In the genomic region with DNA sequence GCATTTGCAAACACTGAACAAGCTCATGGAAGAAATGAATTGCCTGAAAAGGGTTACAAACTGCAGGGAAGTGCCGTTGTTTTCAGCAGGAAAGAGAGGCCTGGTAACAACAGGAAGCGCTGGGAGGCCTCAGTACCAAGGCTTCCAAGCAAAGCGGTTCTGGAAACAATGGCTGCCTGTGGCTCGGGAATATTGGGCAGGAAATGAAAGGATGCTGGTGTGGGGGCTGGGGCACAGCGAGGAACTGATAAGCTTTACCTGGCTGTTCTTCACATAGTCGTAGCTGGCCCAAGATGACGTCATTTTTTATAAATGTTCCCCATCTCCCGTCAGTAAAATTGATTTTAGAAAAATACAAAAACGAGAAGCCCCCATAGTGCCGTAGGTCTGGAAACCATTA, we compare ENCODE assay signal across 1 cellular context.
A peak's percentile ranks its signal among the peaks of the same experiment; 100 is the strongest.
TF ChIP-seq lines count a peak whose summit lies in the region.

No MANE protein-coding gene starts in this region.

TF ChIP-seq in H1, 55 proteins besides CTCF, POLR2A, EP300 and RAD21:
- TF ChIP-seq, protein P1, sequence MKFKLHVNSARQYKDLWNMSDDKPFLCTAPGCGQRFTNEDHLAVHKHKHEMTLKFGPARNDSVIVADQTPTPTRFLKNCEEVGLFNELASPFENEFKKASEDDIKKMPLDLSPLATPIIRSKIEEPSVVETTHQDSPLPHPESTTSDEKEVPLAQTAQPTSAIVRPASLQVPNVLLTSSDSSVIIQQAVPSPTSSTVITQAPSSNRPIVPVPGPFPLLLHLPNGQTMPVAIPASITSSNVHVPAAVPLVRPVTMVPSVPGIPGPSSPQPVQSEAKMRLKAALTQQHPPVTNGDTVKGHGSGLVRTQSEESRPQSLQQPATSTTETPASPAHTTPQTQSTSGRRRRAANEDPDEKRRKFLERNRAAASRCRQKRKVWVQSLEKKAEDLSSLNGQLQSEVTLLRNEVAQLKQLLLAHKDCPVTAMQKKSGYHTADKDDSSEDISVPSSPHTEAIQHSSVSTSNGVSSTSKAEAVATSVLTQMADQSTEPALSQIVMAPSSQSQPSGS (IDR thresholded peaks at IDR 0.05; ENCODE audit: low read length): peak; percentile 97
- TF ChIP-seq NANOG (IDR thresholded peaks at IDR 0.05; ENCODE audit: insufficient read depth, low read depth, low read length, poor library complexity, severe bottlenecking) (peak; percentile 70), EGR1 (IDR thresholded peaks at IDR 0.05; ENCODE audit: borderline replicate concordance, low read depth, low read length) (peak; percentile 62), GABPA (IDR thresholded peaks at IDR 0.05; ENCODE audit: borderline replicate concordance, insufficient read depth, low read length) (no peak), YY1 (IDR thresholded peaks at IDR 0.05; ENCODE audit: low read depth, low read length) (peak; percentile 95), CREB1 (IDR thresholded peaks at IDR 0.05) (peak; percentile 62), JUN (IDR thresholded peaks at IDR 0.05; ENCODE audit: low read depth, low read length) (peak; percentile 75), POLR2AphosphoS5 (IDR thresholded peaks at IDR 0.05; ENCODE audit: low read depth, low read length) (0 out of 2 replicates have a peak, but pooled peaks have one; percentile 22), NRF1 (IDR thresholded peaks at IDR 0.05; ENCODE audit: low read depth, low read length) (no peak), JUND (IDR thresholded peaks at IDR 0.05; ENCODE audit: low read length) (peak; percentile 99), CTBP2 (IDR thresholded peaks at IDR 0.05; ENCODE audit: borderline replicate concordance, insufficient read depth, insufficient read length, low read length) (peak; percentile 74), POU5F1 (IDR thresholded peaks at IDR 0.05; ENCODE audit: low read depth, low read length) (no peak), KDM1A (IDR thresholded peaks at IDR 0.05; ENCODE audit: borderline replicate concordance, low read length) (peak; percentile 16; the same call in 1 of the 2 replicates), SP4 (IDR thresholded peaks at IDR 0.05; ENCODE audit: low read length) (no peak), SP1 (IDR thresholded peaks at IDR 0.05; ENCODE audit: low read depth, low read length) (peak; percentile 82), RBBP5 (IDR thresholded peaks at IDR 0.05; ENCODE audit: borderline replicate concordance, low read depth, low read length) (no peak; the same call in 1 of the 2 replicates), TAF1 (IDR thresholded peaks at IDR 0.05; ENCODE audit: low read depth, low read length) (no peak), KDM5A (IDR thresholded peaks at IDR 0.05; ENCODE audit: low read length) (no peak), TCF12 (IDR thresholded peaks at IDR 0.05; ENCODE audit: low read depth, low read length) (0 out of 2 replicates have a peak, but pooled peaks have one; percentile 39), TBP (IDR thresholded peaks at IDR 0.05; ENCODE audit: low read depth, low read length) (0 out of 2 replicates have a peak, but pooled peaks have one; percentile 26), TEAD4 (IDR thresholded peaks at IDR 0.05; ENCODE audit: low read depth, low read length) (0 out of 2 replicates have a peak, but pooled peaks have one; percentile 25), CHD2 (IDR thresholded peaks at IDR 0.05; ENCODE audit: low read length) (no peak; the same call in 1 of the 2 replicates), HDAC2 (IDR thresholded peaks at IDR 0.05; ENCODE audit: borderline replicate concordance in 1 of 2, low read depth in 2 of 2, low read length in 2 of 2) (0 out of 4 replicates have a peak, but pooled peaks of 1 of the 2 experiments have one; percentile 54), SRF (IDR thresholded peaks at IDR 0.05; ENCODE audit: low read depth, low read length) (no peak)
- TF ChIP-seq, protein P2, sequence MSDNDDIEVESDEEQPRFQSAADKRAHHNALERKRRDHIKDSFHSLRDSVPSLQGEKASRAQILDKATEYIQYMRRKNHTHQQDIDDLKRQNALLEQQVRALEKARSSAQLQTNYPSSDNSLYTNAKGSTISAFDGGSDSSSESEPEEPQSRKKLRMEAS (IDR thresholded peaks at IDR 0.05): no peak
- TF ChIP-seq, protein P3, sequence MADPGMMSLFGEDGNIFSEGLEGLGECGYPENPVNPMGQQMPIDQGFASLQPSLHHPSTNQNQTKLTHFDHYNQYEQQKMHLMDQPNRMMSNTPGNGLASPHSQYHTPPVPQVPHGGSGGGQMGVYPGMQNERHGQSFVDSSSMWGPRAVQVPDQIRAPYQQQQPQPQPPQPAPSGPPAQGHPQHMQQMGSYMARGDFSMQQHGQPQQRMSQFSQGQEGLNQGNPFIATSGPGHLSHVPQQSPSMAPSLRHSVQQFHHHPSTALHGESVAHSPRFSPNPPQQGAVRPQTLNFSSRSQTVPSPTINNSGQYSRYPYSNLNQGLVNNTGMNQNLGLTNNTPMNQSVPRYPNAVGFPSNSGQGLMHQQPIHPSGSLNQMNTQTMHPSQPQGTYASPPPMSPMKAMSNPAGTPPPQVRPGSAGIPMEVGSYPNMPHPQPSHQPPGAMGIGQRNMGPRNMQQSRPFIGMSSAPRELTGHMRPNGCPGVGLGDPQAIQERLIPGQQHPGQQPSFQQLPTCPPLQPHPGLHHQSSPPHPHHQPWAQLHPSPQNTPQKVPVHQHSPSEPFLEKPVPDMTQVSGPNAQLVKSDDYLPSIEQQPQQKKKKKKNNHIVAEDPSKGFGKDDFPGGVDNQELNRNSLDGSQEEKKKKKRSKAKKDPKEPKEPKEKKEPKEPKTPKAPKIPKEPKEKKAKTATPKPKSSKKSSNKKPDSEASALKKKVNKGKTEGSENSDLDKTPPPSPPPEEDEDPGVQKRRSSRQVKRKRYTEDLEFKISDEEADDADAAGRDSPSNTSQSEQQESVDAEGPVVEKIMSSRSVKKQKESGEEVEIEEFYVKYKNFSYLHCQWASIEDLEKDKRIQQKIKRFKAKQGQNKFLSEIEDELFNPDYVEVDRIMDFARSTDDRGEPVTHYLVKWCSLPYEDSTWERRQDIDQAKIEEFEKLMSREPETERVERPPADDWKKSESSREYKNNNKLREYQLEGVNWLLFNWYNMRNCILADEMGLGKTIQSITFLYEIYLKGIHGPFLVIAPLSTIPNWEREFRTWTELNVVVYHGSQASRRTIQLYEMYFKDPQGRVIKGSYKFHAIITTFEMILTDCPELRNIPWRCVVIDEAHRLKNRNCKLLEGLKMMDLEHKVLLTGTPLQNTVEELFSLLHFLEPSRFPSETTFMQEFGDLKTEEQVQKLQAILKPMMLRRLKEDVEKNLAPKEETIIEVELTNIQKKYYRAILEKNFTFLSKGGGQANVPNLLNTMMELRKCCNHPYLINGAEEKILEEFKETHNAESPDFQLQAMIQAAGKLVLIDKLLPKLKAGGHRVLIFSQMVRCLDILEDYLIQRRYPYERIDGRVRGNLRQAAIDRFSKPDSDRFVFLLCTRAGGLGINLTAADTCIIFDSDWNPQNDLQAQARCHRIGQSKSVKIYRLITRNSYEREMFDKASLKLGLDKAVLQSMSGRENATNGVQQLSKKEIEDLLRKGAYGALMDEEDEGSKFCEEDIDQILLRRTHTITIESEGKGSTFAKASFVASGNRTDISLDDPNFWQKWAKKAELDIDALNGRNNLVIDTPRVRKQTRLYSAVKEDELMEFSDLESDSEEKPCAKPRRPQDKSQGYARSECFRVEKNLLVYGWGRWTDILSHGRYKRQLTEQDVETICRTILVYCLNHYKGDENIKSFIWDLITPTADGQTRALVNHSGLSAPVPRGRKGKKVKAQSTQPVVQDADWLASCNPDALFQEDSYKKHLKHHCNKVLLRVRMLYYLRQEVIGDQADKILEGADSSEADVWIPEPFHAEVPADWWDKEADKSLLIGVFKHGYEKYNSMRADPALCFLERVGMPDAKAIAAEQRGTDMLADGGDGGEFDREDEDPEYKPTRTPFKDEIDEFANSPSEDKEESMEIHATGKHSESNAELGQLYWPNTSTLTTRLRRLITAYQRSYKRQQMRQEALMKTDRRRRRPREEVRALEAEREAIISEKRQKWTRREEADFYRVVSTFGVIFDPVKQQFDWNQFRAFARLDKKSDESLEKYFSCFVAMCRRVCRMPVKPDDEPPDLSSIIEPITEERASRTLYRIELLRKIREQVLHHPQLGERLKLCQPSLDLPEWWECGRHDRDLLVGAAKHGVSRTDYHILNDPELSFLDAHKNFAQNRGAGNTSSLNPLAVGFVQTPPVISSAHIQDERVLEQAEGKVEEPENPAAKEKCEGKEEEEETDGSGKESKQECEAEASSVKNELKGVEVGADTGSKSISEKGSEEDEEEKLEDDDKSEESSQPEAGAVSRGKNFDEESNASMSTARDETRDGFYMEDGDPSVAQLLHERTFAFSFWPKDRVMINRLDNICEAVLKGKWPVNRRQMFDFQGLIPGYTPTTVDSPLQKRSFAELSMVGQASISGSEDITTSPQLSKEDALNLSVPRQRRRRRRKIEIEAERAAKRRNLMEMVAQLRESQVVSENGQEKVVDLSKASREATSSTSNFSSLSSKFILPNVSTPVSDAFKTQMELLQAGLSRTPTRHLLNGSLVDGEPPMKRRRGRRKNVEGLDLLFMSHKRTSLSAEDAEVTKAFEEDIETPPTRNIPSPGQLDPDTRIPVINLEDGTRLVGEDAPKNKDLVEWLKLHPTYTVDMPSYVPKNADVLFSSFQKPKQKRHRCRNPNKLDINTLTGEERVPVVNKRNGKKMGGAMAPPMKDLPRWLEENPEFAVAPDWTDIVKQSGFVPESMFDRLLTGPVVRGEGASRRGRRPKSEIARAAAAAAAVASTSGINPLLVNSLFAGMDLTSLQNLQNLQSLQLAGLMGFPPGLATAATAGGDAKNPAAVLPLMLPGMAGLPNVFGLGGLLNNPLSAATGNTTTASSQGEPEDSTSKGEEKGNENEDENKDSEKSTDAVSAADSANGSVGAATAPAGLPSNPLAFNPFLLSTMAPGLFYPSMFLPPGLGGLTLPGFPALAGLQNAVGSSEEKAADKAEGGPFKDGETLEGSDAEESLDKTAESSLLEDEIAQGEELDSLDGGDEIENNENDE (IDR thresholded peaks at IDR 0.05; ENCODE audit: insufficient replicate concordance, low read length): no peak
- TF ChIP-seq, protein P4, sequence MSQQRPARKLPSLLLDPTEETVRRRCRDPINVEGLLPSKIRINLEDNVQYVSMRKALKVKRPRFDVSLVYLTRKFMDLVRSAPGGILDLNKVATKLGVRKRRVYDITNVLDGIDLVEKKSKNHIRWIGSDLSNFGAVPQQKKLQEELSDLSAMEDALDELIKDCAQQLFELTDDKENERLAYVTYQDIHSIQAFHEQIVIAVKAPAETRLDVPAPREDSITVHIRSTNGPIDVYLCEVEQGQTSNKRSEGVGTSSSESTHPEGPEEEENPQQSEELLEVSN (IDR thresholded peaks at IDR 0.05): no peak
TF ChIP-seq in H1: peak in this region for 15.
